In genomic region chr16:2003827-2004641, GRCh38 we compare ENCODE assay signal across 8 cellular contexts.
DNase-seq lines count a peak whose midpoint lies in the region; ATAC-seq lines count a peak whose summit lies in the region.

No MANE protein-coding gene starts in this region.

- H3K27ac ChIP-seq in caudate nucleus (ENCODE audit: low read depth, low read length) = no peak overlapping the region

- ATAC-seq in HG02981 (IDR thresholded peaks at IDR 0.05; ENCODE audit: unreplicated experiment) = peak; percentile 64
- ATAC-seq in HG02840 (IDR thresholded peaks at IDR 0.05; ENCODE audit: low FRiP score, unreplicated experiment) = no peak

- H3K36me3 ChIP-seq in ES-I3 (ENCODE audit: insufficient read depth, low read length) = peaks cover 4% of the 10 kb centered on the region; the same call in 1 of the 2 replicates

- peak overlapping the region; percentile 22 for H3K9ac ChIP-seq in ES-I3 (ENCODE audit: low read depth, low read length)

- H3K9me3 ChIP-seq in ES-I3 (ENCODE audit: control insufficient read depth, insufficient read depth, low read length) = no peaks in the 10 kb centered on the region

- DNase-seq in NCI-H2196 treated with DMSO at 0.1 percent for 48 hours (lab: John Stamatoyannopoulos, UW; ENCODE audit: unreplicated experiment) = peak; percentile 88
- DNase-seq in activated CD4-positive, CD25-positive, alpha-beta regulatory T cell (lab: John Stamatoyannopoulos, UW) = peak; percentile 72 to 83 (median 78)
- DNase-seq in caudate nucleus (lab: John Stamatoyannopoulos, UW) = peak in 44 of 61 donors; percentile 5 to 71 (median 42)
- DNase-seq in islet precursor cell = peak; percentile 97
- DNase-seq in stimulated activated CD4-positive, alpha-beta T cell treated with anti-CD3 and anti-CD28 coated beads, Interleukin-15, amount 100 ng/mL, for 24 hours = peak; percentile 95

- peaks cover 12% of the 10 kb centered on the region; the same call in 1 of the 2 replicates for H3K4me1 ChIP-seq in ES-I3 (ENCODE audit: insufficient read depth, low read length)

Comparison
In these comparisons a context has a peak if more than half of its experiments do, and no peak if none do; other contexts are left out.
1. DNase-seq: peak in every context shown above with its lines; median percentile 97 in islet precursor cell; 95 in stimulated activated CD4-positive, alpha-beta T cell treated with anti-CD3 and anti-CD28 coated beads, Interleukin-15, amount 100 ng/mL, for 24 hours; 88 in NCI-H2196 treated with DMSO at 0.1 percent for 48 hours; 78 in activated CD4-positive, CD25-positive, alpha-beta regulatory T cell; 42 in caudate nucleus.